Comparison of ENCODE assay signal across 8 cellular contexts in the genomic region with DNA sequence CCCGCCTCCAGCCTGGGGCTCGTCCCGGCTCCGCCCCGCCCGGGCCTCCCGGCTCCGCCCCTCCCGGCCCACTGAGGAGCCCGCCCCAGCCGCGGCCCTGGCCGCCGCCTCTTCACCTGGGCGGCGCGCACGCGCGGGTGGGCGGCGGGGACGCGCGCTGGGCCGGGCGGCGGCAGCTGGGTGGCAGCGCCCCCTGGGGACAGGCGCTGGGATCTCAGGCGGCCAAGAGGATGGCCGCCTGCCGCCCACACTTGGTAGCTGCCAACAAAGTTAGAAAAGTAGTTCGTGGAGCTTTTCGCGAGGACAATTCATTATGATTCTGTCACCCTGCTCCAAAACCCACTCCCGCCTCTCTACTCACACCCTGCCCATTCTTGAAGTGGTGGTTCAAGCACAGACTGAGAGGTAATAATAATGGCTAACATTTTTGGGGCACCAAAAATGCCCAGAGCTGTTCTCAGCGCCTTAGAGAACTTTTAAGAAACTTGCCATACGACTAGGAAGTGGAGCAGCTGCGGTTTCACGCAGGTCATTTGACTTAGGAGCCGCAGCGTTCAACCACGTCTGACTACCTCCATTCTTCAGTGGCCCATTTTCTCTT. TPM values are rescaled to one million over a fixed set of nuclear protein-coding genes. Genes with fewer than 3 reads are reported as not detected.
DNase-seq lines count a peak whose midpoint lies in the region; ATAC-seq, FAIRE-seq and TF ChIP-seq lines count a peak whose summit lies in the region.

No MANE protein-coding gene starts in this region.

- H3K79me2 ChIP-seq in hepatocyte = peaks cover 32% of the 10 kb centered on the region

- peak overlapping the region; percentile 67 for H3K27ac Mint-ChIP-seq in T-helper 2 cell treated with Interferon-gamma antibody and Interleukin-4, amounts not matched to agents 5 μg/mL and 100 μg/mL, for 36 hours

- DNase-seq in GM12891 (ENCODE audit: insufficient read length, low spot score) (peak; percentile 85), NCI-H1436 treated with DMSO at 0.1 percent for 48 hours (lab: John Stamatoyannopoulos, UW) (peak; percentile 46), ascending aorta (ENCODE audit: low spot score in 2 of 2) (peak; percentile 50 to 96), hepatocyte (ENCODE audit: low spot score) (peak; percentile 98), vagina (ENCODE audit: extremely low spot score in 2 of 2) (peak in 1 of 2 donors; percentile 89)
- peak; percentile 95 for DNase-seq in T-helper 2 cell treated with Interferon-gamma antibody and Interleukin-4, amounts not matched to agents 5 μg/mL and 100 μg/mL, for 36 hours (ENCODE audit: low spot score)

- peak overlapping the region; percentile 75 for H3K9ac ChIP-seq in rectal smooth muscle tissue (ENCODE audit: low read length)

- H3K27me3 Mint-ChIP-seq in T-helper 2 cell treated with Interferon-gamma antibody and Interleukin-4, amounts not matched to agents 5 μg/mL and 100 μg/mL, for 36 hours (ENCODE audit: low read depth) = peaks cover 9% of the 10 kb centered on the region

- peak overlapping the region; percentile 85 to 93 for H3K4me3 ChIP-seq in ascending aorta
- H3K4me3 ChIP-seq in hepatocyte = peak overlapping the region; percentile 97
- peak overlapping the region; percentile 87 for H3K4me3 ChIP-seq in rectal smooth muscle tissue (ENCODE audit: low read length)
- H3K4me3 ChIP-seq in vagina = peak overlapping the region; percentile 75 to 81

- H3K4me1 Mint-ChIP-seq in T-helper 2 cell treated with Interferon-gamma antibody and Interleukin-4, amounts not matched to agents 5 μg/mL and 100 μg/mL, for 36 hours (ENCODE audit: low read depth) = peaks cover 11% of the 10 kb centered on the region

- no peaks in the 10 kb centered on the region for H3K9me2 ChIP-seq in hepatocyte (replicated peaks; ENCODE audit: insufficient read depth)

- H3K4me1 ChIP-seq in ascending aorta (peaks cover 4 to 19% of the 10 kb centered on the region in 2 donors), hepatocyte (ENCODE audit: insufficient read depth) (peaks cover 9% of the 10 kb centered on the region), rectal smooth muscle tissue (ENCODE audit: control insufficient read depth, insufficient read depth, low read length) (peaks cover 3% of the 10 kb centered on the region), vagina (peaks cover 36% of the 10 kb centered on the region)

- TF ChIP-seq CTCF in ascending aorta (IDR thresholded peaks at IDR 0.05) (peak; percentile 73 to 100 (median 79)), hepatocyte (IDR thresholded peaks at IDR 0.05; ENCODE audit: poor library complexity) (peak; percentile 72), vagina (IDR thresholded peaks at IDR 0.05) (peak; percentile 78 to 92 (median 80))

- H3K4me3 Mint-ChIP-seq in T-helper 2 cell treated with Interferon-gamma antibody and Interleukin-4, amounts not matched to agents 5 μg/mL and 100 μg/mL, for 36 hours = peak overlapping the region; percentile 70

- peak; percentile 97 for FAIRE-seq in GM12891 (lab: Jason Lieb, UNC)

- H3K9me3 Mint-ChIP-seq in T-helper 2 cell treated with Interferon-gamma antibody and Interleukin-4, amounts not matched to agents 5 μg/mL and 100 μg/mL, for 36 hours = no peaks in the 10 kb centered on the region

- H3K36me3 Mint-ChIP-seq in T-helper 2 cell treated with Interferon-gamma antibody and Interleukin-4, amounts not matched to agents 5 μg/mL and 100 μg/mL, for 36 hours (ENCODE audit: low read depth) = no peaks in the 10 kb centered on the region

- peak overlapping the region; percentile 96 to 98 for H3K27ac ChIP-seq in ascending aorta
- peak overlapping the region; percentile 99 for H3K27ac ChIP-seq in hepatocyte
- H3K27ac ChIP-seq in rectal smooth muscle tissue (ENCODE audit: low read depth, low read length) = no peak overlapping the region
- peak overlapping the region; percentile 95 for H3K27ac ChIP-seq in vagina

- peak overlapping the region; percentile 83 for H3K4me2 ChIP-seq in hepatocyte

- no peaks in the 10 kb centered on the region for H3K9me3 ChIP-seq in ascending aorta
- H3K9me3 ChIP-seq in hepatocyte (ENCODE audit: low read depth) = no peaks in the 10 kb centered on the region
- no peaks in the 10 kb centered on the region for H3K9me3 ChIP-seq in vagina

- H3K36me3 ChIP-seq in ascending aorta (no peaks in the 10 kb centered on the region), hepatocyte (replicated peaks; ENCODE audit: insufficient read depth, low read depth) (no peaks in the 10 kb centered on the region), rectal smooth muscle tissue (ENCODE audit: control insufficient read depth, insufficient read depth, low read length) (no peaks in the 10 kb centered on the region), vagina (no peaks in the 10 kb centered on the region)

- intact Hi-C loops in ascending aorta (cut with DNase I) = loop anchor here (1.0 to 10.0 kb wide), 7 partner anchors 33 to 395 kb away; no protein-coding TSS in a partner anchor
- intact Hi-C loops in vagina (cut with DNase I) = loop anchor here (5.0 kb wide), 2 partner anchors 80 to 95 kb away; no protein-coding TSS in a partner anchor

- H3K27me3 ChIP-seq in ascending aorta = no peaks in the 10 kb centered on the region
- H3K27me3 ChIP-seq in hepatocyte = no peaks in the 10 kb centered on the region
- H3K27me3 ChIP-seq in rectal smooth muscle tissue (ENCODE audit: control insufficient read depth, insufficient read depth, low read length) = no peaks in the 10 kb centered on the region
- no peaks in the 10 kb centered on the region for H3K27me3 ChIP-seq in vagina

- peak; percentile 74 for ATAC-seq in HG02840 (IDR thresholded peaks at IDR 0.05; ENCODE audit: low FRiP score, unreplicated experiment)

- H2AFZ ChIP-seq in hepatocyte = peak overlapping the region; percentile 86

- TF ChIP-seq POLR2A in GM12891 (IDR thresholded peaks at IDR 0.05; ENCODE audit: low read depth, low read length) (no peak), vagina (IDR thresholded peaks at IDR 0.05) (no peak)

- H4K20me1 ChIP-seq in hepatocyte (ENCODE audit: insufficient read depth, poor library complexity, severe bottlenecking) = no peaks in the 10 kb centered on the region

- 4% methylated on average over 29 of the region's 44 CpGs for WGBS in hepatocyte (ENCODE audit: low lambda C conversion rate, missing lambda C conversion rate)

TF ChIP-seq in GM12891, 5 proteins besides CTCF, POLR2A, EP300 and RAD21:
- TF ChIP-seq SPI1 (IDR thresholded peaks at IDR 0.05; ENCODE audit: low read depth, low read length) (no peak), POLR2AphosphoS5 (IDR thresholded peaks at IDR 0.05; ENCODE audit: low read depth, low read length) (no peak), PAX5 (IDR thresholded peaks at IDR 0.05; ENCODE audit: insufficient read depth, low read length, severe bottlenecking) (no peak), POU2F2 (IDR thresholded peaks at IDR 0.05; ENCODE audit: low read depth, low read length) (no peak), TAF1 (IDR thresholded peaks at IDR 0.05; ENCODE audit: low read depth, low read length) (no peak)
TF ChIP-seq in GM12891: peak in this region for 0.

RNA-seq across cellular contexts. Expression of a gene that starts 0.3 kb away (rescaled TPM):
- 12.2 TPM for polyA plus RNA-seq in GM12891 (2012; ENCODE audit: low read depth, missing spikeins)
- total RNA-seq in ascending aorta = 105 TPM
- 63.2 and 89.0 TPM in 2 replicates for total RNA-seq in hepatocyte
- 34.3 and 36.2 TPM in 2 replicates for polyA plus RNA-seq in hepatocyte
- 44.7 TPM for total RNA-seq in vagina

RNA-seq across cellular contexts. Expression of a gene that starts 50.7 kb away (rescaled TPM):
- polyA plus RNA-seq in GM12891 (2012; ENCODE audit: low read depth, missing spikeins) = 0.04 TPM
- total RNA-seq in ascending aorta (50.6 TPM), hepatocyte (280 and 320 TPM in 2 replicates), vagina (85.0 TPM)
- 406 and 430 TPM in 2 replicates for polyA plus RNA-seq in hepatocyte
